Comparison of ENCODE assay signal across 1 cellular context in genomic region chr21:46639489-46640386, GRCh38.
TF ChIP-seq lines count a peak whose summit lies in the region.

No MANE protein-coding gene starts in this region.

TF ChIP-seq in K562, 482 proteins besides CTCF, POLR2A, EP300 and RAD21 (continued from another document):
- TF ChIP-seq CHAMP1 (IDR thresholded peaks at IDR 0.05) (peak; percentile 53; the same call in 1 of the 2 replicates), ZBTB33 (CRISPR knock-in tag; IDR thresholded peaks at IDR 0.05) (0 out of 2 replicates have a peak, but pooled peaks have one; percentile 17), MLLT1 (IDR thresholded peaks at IDR 0.05) (0 out of 4 replicates have a peak, but pooled peaks of 1 of the 2 experiments have one; percentile 44), MGA (IDR thresholded peaks at IDR 0.05) (0 out of 2 replicates have a peak, but pooled peaks have one; percentile 4)
TF ChIP-seq in K562: peak in this region for 19.
